11 cellular contexts compared by ENCODE assay signal in genomic region chr2:158662406-158662805, GRCh38.
"Had no signal": no experiment of that assay in that cellular context is flagged by ENCODE, and none has a peak within 500 bp of the region (broad histone marks: within the 10 kb centered on the region; RNA-seq: fewer than 3 reads in every experiment).

No MANE protein-coding gene starts in this region.

- H3K4me3 ChIP-seq: GM23248, GM23338, HAP-1 had no signal

- DNase-seq: GM23248, GOT3, H7, H9, HCEC 1CT, HFFc6 had no signal

- FAIRE-seq: H1, H54 had no signal

- H3K9me3 ChIP-seq: HAP-1 had no signal

- H3K4me2 ChIP-seq: GM23338 had no signal

- H3K27ac ChIP-seq: GM23248 had no signal

- ATAC-seq: GM23338, HCT116 had no signal

- H3K9ac ChIP-seq: GM23248 had no signal

- H2AFZ ChIP-seq: GM23248, GM23338 had no signal

- H3K4me1 ChIP-seq: HAP-1 had no signal
